ENCODE assay signal across 8 cellular contexts in genomic region chr17:29148790-29149430, GRCh38. TPM values are rescaled to one million over a fixed set of nuclear protein-coding genes. Genes with fewer than 3 reads are reported as not detected.
DNase-seq lines count a peak whose midpoint lies in the region; ATAC-seq, FAIRE-seq and TF ChIP-seq lines count a peak whose summit lies in the region.

No MANE protein-coding gene starts in this region.

- peak; percentile 86 for FAIRE-seq in GM19239 (lab: Jason Lieb, UNC)

- H3K4me1 ChIP-seq in right lobe of liver, result peaks cover 0 to 69% (median 17%) of the 10 kb centered on the region in 4 donors

- intact Hi-C loops in right lobe of liver (cut with DNase I), result loop anchor here in 1 of 2 donors (5.0 to 10.0 kb wide), 2 partner anchors 66 to 143 kb away; partner anchors contain the start of gene NUFIP2

- TF ChIP-seq CTCF in right lobe of liver (IDR thresholded peaks at IDR 0.05), result peak; percentile 99

- no peaks in the 10 kb centered on the region for H3K36me3 ChIP-seq in right lobe of liver

- WGBS in right lobe of liver (ENCODE audit: insufficient coverage, low coverage, low lambda C conversion rate, missing lambda C conversion rate), result 5% methylated on average over 13 of the region's 34 CpGs

- no peaks in the 10 kb centered on the region for H3K27me3 ChIP-seq in right lobe of liver

- no peaks in the 10 kb centered on the region for H3K9me3 ChIP-seq in right lobe of liver

- peak overlapping the region; percentile 22 to 53 (median 33) for H3K4me3 ChIP-seq in right lobe of liver

- ATAC-seq in HG03442 (IDR thresholded peaks at IDR 0.05; ENCODE audit: unreplicated experiment) (peak; percentile 76), right lobe of liver (peak; percentile 91 to 98 (median 94))

- H3K27ac ChIP-seq in right lobe of liver, result peak overlapping the region; percentile 23 to 53 (median 52)

- DNase-seq in C1 segment of cervical spinal cord (lab: John Stamatoyannopoulos, UW) (peak in 13 of 14 donors; percentile 70 to 96 (median 86)), GM19239 (ENCODE audit: insufficient read length, low spot score) (peak; percentile 80), NCI-H526 treated with DMSO at 0.1 percent for 48 hours (lab: John Stamatoyannopoulos, UW) (peak; percentile 90), dermis blood vessel endothelial cell (peak; percentile 95), right lobe of liver (peak; percentile 94 to 96 (median 95))
- peak; percentile 80 to 86 for DNase-seq in activated CD4-positive, alpha-beta T cell treated with anti-CD3 and anti-CD28 coated beads, Interleukin-2, amount 50 U/mL, for 24 hours (ENCODE audit: low read depth in 1 of 2, low spot score in 1 of 2)
- peak; percentile 92 for DNase-seq in stimulated activated CD4-positive, alpha-beta T cell treated with anti-CD3 and anti-CD28 coated beads, Interleukin-4, amount 100 ng/mL, for 24 hours

- peak; percentile 46 for TF ChIP-seq POLR2A in right lobe of liver (IDR thresholded peaks at IDR 0.05)

RNA-seq across cellular contexts. Expression of gene MYO18A, which starts 31.3 kb away (rescaled TPM):
- 42.4 and 47.4 TPM in 2 replicates for total RNA-seq in dermis blood vessel endothelial cell
- total RNA-seq in right lobe of liver, result 10 to 100 TPM; 50.1 to 98.2 (median 81.8) TPM

Comparison
In these comparisons a context has a peak if more than half of its experiments do, and no peak if none do; other contexts are left out.
1. Peak in every context shown above with its lines: DNase-seq, ATAC-seq, H3K4me3 ChIP-seq and H3K27ac ChIP-seq.